In the genomic region with DNA sequence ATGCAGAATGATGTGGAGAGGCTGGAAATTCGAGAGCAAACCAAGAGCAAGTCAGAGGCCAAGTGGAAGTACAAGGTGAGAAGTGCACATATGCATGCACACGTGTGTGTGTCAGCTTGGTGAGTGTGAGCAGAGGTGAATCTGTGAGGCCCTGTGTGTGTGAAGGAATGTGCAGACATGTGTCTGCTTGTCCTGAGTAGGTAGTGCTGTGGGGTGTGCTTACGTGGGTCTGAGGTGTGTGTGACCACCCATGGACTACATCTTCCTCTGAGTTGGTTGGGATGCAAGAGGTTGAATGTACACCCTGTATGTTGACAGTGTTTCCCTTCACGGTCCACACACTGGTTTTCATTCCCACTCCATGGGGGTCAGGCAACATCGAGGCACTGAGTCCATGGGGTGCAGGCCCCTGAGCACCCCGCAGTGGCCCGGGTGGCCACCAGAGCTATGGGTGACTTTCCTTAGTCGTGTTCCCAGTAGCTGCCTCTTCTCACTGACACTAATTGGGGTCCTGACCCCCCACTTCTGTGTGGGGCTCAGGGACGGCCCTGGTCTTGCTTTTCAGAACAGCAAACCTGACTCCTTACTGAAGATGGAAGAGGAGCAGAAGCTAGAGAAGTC, we compare ENCODE assay signal across 21 cellular contexts.
A peak's percentile ranks its signal among the peaks of the same experiment; 100 is the strongest.
DNase-seq lines count a peak whose midpoint lies in the region; ATAC-seq, FAIRE-seq and TF ChIP-seq lines count a peak whose summit lies in the region.
"Had no signal": no experiment of that assay in that cellular context is flagged by ENCODE, and none has a peak within 500 bp of the region (broad histone marks: within the 10 kb centered on the region; RNA-seq: fewer than 3 reads in every experiment).

No MANE protein-coding gene starts in this region.

- ATAC-seq in Right ventricle myocardium superior (ENCODE audit: poor library complexity) (no peak), HG02798 (IDR thresholded peaks at IDR 0.05; ENCODE audit: poor library complexity, unreplicated experiment) (no peak)
- ATAC-seq: CD8-positive, alpha-beta T cell had no signal

- no peaks in the 10 kb centered on the region for H3K4me1 ChIP-seq in left ventricle myocardium inferior
- no peaks in the 10 kb centered on the region; a peak in 3 of 7 replicates for H3K4me1 ChIP-seq in H1 (replicated peaks in 1 of 4; ENCODE audit: control insufficient read depth in 3 of 4, insufficient read depth in 4 of 4, low read length in 3 of 4)
- H3K4me1 ChIP-seq in osteoblast (ENCODE audit: insufficient read depth, low read length) = no peaks in the 10 kb centered on the region
- H3K4me1 ChIP-seq: Caco-2 had no signal

- WGBS in H1 (ENCODE audit: extremely low coverage in 1 of 2, insufficient coverage in 1 of 2, insufficient read length in 1 of 2, insufficient replicate concordance in 2 of 2, low coverage in 1 of 2, low lambda C conversion rate in 2 of 2, missing lambda C conversion rate in 1 of 2), 2 experiments = 82% methylated on average over 9 of the region's 9 CpGs; no CpG with 5 or more reads in 1 of the 2 experiments

- no peak for FAIRE-seq in H1 (lab: Jason Lieb, UNC)
- FAIRE-seq: G401.6 had no signal

- H3K23ac ChIP-seq in H1 (ENCODE audit: insufficient read length) = no peak overlapping the region

- peaks cover 0 to 13% of the 10 kb centered on the region in 2 experiments for H4K20me1 ChIP-seq in H1 (replicated peaks in 1 of 2; ENCODE audit: control insufficient read depth in 1 of 2, insufficient read depth in 2 of 2, low read length in 2 of 2)
- no peaks in the 10 kb centered on the region for H4K20me1 ChIP-seq in osteoblast (ENCODE audit: insufficient read depth, low read length)

- H3K36me3 ChIP-seq in left ventricle myocardium inferior = peaks cover 79% of the 10 kb centered on the region
- peaks cover 0 to 4% (median 0%) of the 10 kb centered on the region in 4 experiments; a peak in 2 of 8 replicates for H3K36me3 ChIP-seq in H1 (ENCODE audit: control insufficient read depth in 2 of 4, insufficient read depth in 4 of 4, low read length in 3 of 4)
- peaks cover 17% of the 10 kb centered on the region for H3K36me3 ChIP-seq in osteoblast (ENCODE audit: insufficient read depth, low read length)

- 0 out of 2 replicates have a peak overlapping the region, but pooled peaks have one; percentile 24 for H2AK5ac ChIP-seq in H1 (ENCODE audit: low read depth, low read length)

- H4K8ac ChIP-seq in H1 (ENCODE audit: extremely low read depth, insufficient read depth, low read length) = no peak overlapping the region

- no peak for TF ChIP-seq RAD21 in H1 (IDR thresholded peaks at IDR 0.05 in 1 of 2, conservative IDR thresholded peaks at IDR 0.05 in 1 of 2; ENCODE audit: low read depth in 2 of 2, low read length in 2 of 2)

- intact Hi-C loops in left ventricle myocardium inferior (cut with micrococcal nuclease) (no loop called here), Right ventricle myocardium superior (cut with DNase I) (no loop called here)

- H3K9ac ChIP-seq in H1 (replicated peaks in 1 of 4; ENCODE audit: extremely low read depth in 1 of 4, low read depth in 3 of 4, low read length in 3 of 4) = no peak overlapping the region
- H3K9ac ChIP-seq: KMS-11 had no signal

- H3K14ac ChIP-seq in H1 (ENCODE audit: insufficient read length) = no peak overlapping the region

- H2AFZ ChIP-seq in H1 (ENCODE audit: low read length) (no peak overlapping the region), osteoblast (ENCODE audit: low read length) (no peak overlapping the region)
- H2AFZ ChIP-seq: PC-9 had no signal

- no peak overlapping the region for H4K5ac ChIP-seq in H1 (ENCODE audit: insufficient read length, low read depth, low read length)

- no peaks in the 10 kb centered on the region for H3K79me1 ChIP-seq in H1 (ENCODE audit: low read depth, low read length)

- H3K27ac ChIP-seq in left ventricle myocardium inferior (replicated peaks) (no peak overlapping the region), H1 (ENCODE audit: low read depth, low read length) (no peak overlapping the region), osteoblast (ENCODE audit: low read depth, low read length) (no peak overlapping the region)
- H3K27ac ChIP-seq: 22Rv1, C4-2B, KMS-11, PC-9 had no signal

- no peaks in the 10 kb centered on the region for H3K79me2 ChIP-seq in H1 (ENCODE audit: control insufficient read depth in 1 of 2, insufficient read depth in 2 of 2, low read length in 2 of 2)
- no peaks in the 10 kb centered on the region for H3K79me2 ChIP-seq in osteoblast (ENCODE audit: insufficient read depth, low read length)

- POLR2A ChIA-PET in H1 (lab: Charles Lee; ENCODE audit: partially characterized antibody) = no interaction called here

- H3K27me3 ChIP-seq in left ventricle myocardium inferior (ENCODE audit: low read depth) = no peaks in the 10 kb centered on the region
- no peaks in the 10 kb centered on the region for H3K27me3 ChIP-seq in H1 (replicated peaks in 1 of 4; ENCODE audit: control insufficient read depth in 3 of 4, extremely low read depth in 1 of 4, insufficient read depth in 3 of 4, low read length in 3 of 4)
- no peaks in the 10 kb centered on the region for H3K27me3 ChIP-seq in osteoblast (ENCODE audit: insufficient read depth, low read length)

- H3K4ac ChIP-seq in H1 (replicated peaks; ENCODE audit: insufficient read length, low read depth, low read length) = no peak overlapping the region

- TF ChIP-seq POLR2A in H1 (IDR thresholded peaks at IDR 0.05; ENCODE audit: control extremely low read depth in 1 of 2, low read depth in 2 of 2, low read length in 2 of 2) = no peak

- peaks cover 13% of the 10 kb centered on the region; the same call in 1 of the 2 replicates for H3K23me2 ChIP-seq in H1 (ENCODE audit: low read depth, low read length)

- CTCF ChIA-PET in H1 (lab: Charles Lee; ENCODE audit: partially characterized antibody) = interaction anchor here (0.6 to 1.3 kb wide), 2 partner anchors 43 to 548 kb away, joined by 3 read pairs; no protein-coding TSS in a partner anchor

- TF ChIP-seq CTCF in left ventricle myocardium inferior (IDR thresholded peaks at IDR 0.05; ENCODE audit: borderline replicate concordance) = no peak
- no peak for TF ChIP-seq CTCF in H1 (IDR thresholded peaks at IDR 0.05; ENCODE audit: control extremely low read depth in 1 of 3, insufficient read depth in 1 of 3, low read depth in 1 of 3, low read length in 3 of 3)
- no peak for TF ChIP-seq CTCF in osteoblast (IDR thresholded peaks at IDR 0.05; ENCODE audit: extremely low read depth, low read depth, low read length)

- H2BK20ac ChIP-seq in H1 (ENCODE audit: low read length) = no peak overlapping the region

- H3K9me3 ChIP-seq in left ventricle myocardium inferior (replicated peaks) (no peaks in the 10 kb centered on the region), H1 (ENCODE audit: insufficient read depth in 2 of 2, low read depth in 1 of 2, low read length in 1 of 2) (no peaks in the 10 kb centered on the region), osteoblast (ENCODE audit: low read depth, low read length) (no peaks in the 10 kb centered on the region)
- H3K9me3 ChIP-seq: Caco-2 had no signal

- TF ChIP-seq EP300 in H1 (IDR thresholded peaks at IDR 0.05; ENCODE audit: borderline replicate concordance in 1 of 2, low read depth in 2 of 2, low read length in 2 of 2) = no peak

- no peak overlapping the region for H3K56ac ChIP-seq in H1 (replicated peaks; ENCODE audit: insufficient read length, low read depth, low read length)

- H3K4me3 ChIP-seq in left ventricle myocardium inferior (no peak overlapping the region), H1 (ENCODE audit: extremely low read depth in 1 of 4, insufficient read depth in 2 of 4, low read depth in 3 of 4, low read length in 4 of 4) (no peak overlapping the region), osteoblast (ENCODE audit: insufficient read depth, low read length) (no peak overlapping the region)
- H3K4me3 ChIP-seq: PC-9 had no signal

- no peak overlapping the region for H4K91ac ChIP-seq in H1 (replicated peaks; ENCODE audit: insufficient read length, low read length)

- H2BK120ac ChIP-seq in H1 (replicated peaks; ENCODE audit: low read depth, low read length) = no peak overlapping the region

- H2BK15ac ChIP-seq in H1 (ENCODE audit: low read length) = no peak overlapping the region

- H2BK5ac ChIP-seq in H1 (ENCODE audit: low read depth, low read length) = no peak overlapping the region

- no peak overlapping the region for H3K4me2 ChIP-seq in H1 (ENCODE audit: insufficient read depth in 1 of 2, low read depth in 2 of 2, low read length in 2 of 2)
- H3K4me2 ChIP-seq in osteoblast (ENCODE audit: insufficient read depth, low read length) = no peak overlapping the region
- H3K4me2 ChIP-seq: KMS-11, PC-9 had no signal

- no peak overlapping the region for H3K18ac ChIP-seq in H1 (ENCODE audit: extremely low read depth, low read length)

- H2BK12ac ChIP-seq in H1 (ENCODE audit: low read depth, low read length) = no peak overlapping the region

- DNase-seq in activated CD8-positive, alpha-beta memory T cell treated with anti-CD3 and anti-CD28 coated beads, Interleukin-2, amount 50 U/mL, for 4 hours = peak; percentile 1
- DNase-seq in activated CD8-positive, alpha-beta memory T cell treated with anti-CD3 and anti-CD28 coated beads for 24 hours = no peak
- DNase-seq in left ventricle myocardium inferior (peak; percentile 3), Right ventricle myocardium superior (no peak), H1 (ENCODE audit: low read depth in 1 of 2, low spot score in 2 of 2) (no peak), osteoblast (ENCODE audit: insufficient read length, low spot score, missing footprints) (peak; percentile 57), SK-N-DZ (ENCODE audit: low spot score) (no peak)
- DNase-seq: Caco-2; CD8-positive, alpha-beta T cell; H7; MM.1S; NCI-H2029 treated with DMSO at 0.1 percent for 48 hours; NCI-H446 treated with DMSO at 0.1 percent for 48 hours; NCI-H526; NCI-H82; PC-9 had no signal

TF ChIP-seq in H1, 55 proteins besides CTCF, POLR2A, EP300 and RAD21 (continues in another document):
- TF ChIP-seq RFX5 (IDR thresholded peaks at IDR 0.05; ENCODE audit: borderline replicate concordance, low read depth, low read length) (no peak), BCL11A (IDR thresholded peaks at IDR 0.05; ENCODE audit: low read depth in 2 of 2, low read length in 2 of 2) (no peak), POU5F1 (IDR thresholded peaks at IDR 0.05; ENCODE audit: low read depth, low read length) (no peak), BRCA1 (IDR thresholded peaks at IDR 0.05; ENCODE audit: low read depth, low read length) (no peak), SIRT6 (IDR thresholded peaks at IDR 0.05; ENCODE audit: low read length) (no peak), TAF1 (IDR thresholded peaks at IDR 0.05; ENCODE audit: low read depth, low read length) (no peak), CHD1 (IDR thresholded peaks at IDR 0.05; ENCODE audit: low read depth, low read length) (no peak), KDM1A (IDR thresholded peaks at IDR 0.05; ENCODE audit: borderline replicate concordance, low read length) (no peak), TEAD4 (IDR thresholded peaks at IDR 0.05; ENCODE audit: low read depth, low read length) (no peak), SIN3A (conservative IDR thresholded peaks at IDR 0.05 in 1 of 2, IDR thresholded peaks at IDR 0.05 in 1 of 2; ENCODE audit: low read depth in 1 of 2, low read length in 2 of 2) (no peak), SRF (IDR thresholded peaks at IDR 0.05; ENCODE audit: low read depth, low read length) (no peak), SAP30 (IDR thresholded peaks at IDR 0.05; ENCODE audit: insufficient read depth, insufficient replicate concordance, low read length) (no peak)

Comparison
In these comparisons a context has a peak if more than half of its experiments do, and no peak if none do; other contexts are left out.
1. DNase-seq: peak in activated CD8-positive, alpha-beta memory T cell treated with anti-CD3 and anti-CD28 coated beads, Interleukin-2, amount 50 U/mL, for 4 hours (single experiment), left ventricle myocardium inferior (single experiment) and osteoblast (single experiment); none in activated CD8-positive, alpha-beta memory T cell treated with anti-CD3 and anti-CD28 coated beads for 24 hours (single experiment), Right ventricle myocardium superior (single experiment), H1 (0 of 2) and SK-N-DZ (single experiment).